Comparison of ENCODE assay signal across 13 cellular contexts in the genomic region with DNA sequence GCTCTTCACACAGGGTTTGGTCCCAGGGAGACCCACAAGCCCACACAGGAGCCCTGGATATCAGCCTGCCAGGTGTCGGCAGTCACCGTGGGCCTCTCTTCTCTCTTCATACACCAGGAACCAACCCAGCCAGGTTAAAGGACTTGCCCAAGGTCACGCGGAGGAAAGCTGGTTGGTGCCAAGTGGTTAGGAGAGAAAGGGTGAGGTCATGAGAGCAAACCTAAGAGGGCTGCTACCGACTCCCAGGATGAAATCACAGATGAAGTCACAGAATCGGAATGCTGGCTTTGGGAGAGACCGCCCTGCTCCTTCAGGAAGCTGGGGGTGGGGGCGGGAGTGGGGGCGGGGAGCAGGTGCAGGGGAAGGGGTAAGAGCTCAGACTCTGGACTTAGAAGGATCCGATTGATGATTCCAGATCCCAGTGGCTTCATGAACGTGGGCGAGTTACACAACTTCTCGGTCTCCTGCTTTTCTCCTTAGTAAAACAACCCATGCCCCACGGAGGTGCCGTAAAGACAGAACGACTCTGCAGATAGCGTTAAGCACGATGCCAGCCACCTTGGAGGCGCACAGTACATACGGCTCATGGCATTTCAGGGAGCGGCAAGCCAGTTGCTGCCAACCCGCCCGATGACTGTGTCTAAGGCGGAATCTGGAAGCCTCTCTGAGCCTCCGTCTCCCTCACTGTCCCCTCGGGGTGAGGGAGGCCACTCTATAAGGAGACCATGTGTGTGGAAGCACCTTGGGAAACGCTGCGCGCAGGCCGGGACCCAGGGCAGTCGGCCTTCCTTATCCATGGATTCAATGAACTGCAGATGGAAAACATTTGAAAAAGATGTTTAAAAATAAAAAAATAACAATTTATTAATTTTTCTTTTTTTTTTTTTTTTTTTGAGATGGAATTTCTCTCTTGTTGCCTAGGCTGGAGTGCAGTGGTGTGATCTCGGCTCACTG. TPM values are rescaled to one million over a fixed set of nuclear protein-coding genes. Genes with fewer than 3 reads are reported as not detected.
DNase-seq lines count a peak whose midpoint lies in the region; ATAC-seq, FAIRE-seq and TF ChIP-seq lines count a peak whose summit lies in the region.
"Had no signal": no experiment of that assay in that cellular context is flagged by ENCODE, and none has a peak within 500 bp of the region (broad histone marks: within the 10 kb centered on the region; RNA-seq: fewer than 3 reads in every experiment).

No MANE protein-coding gene starts in this region.

- H3K36me3 ChIP-seq in HepG2 (replicated peaks in 1 of 2; ENCODE audit: control insufficient read depth in 1 of 2, insufficient read depth in 2 of 2, low read length in 2 of 2) (no peaks in the 10 kb centered on the region), right lobe of liver (no peaks in the 10 kb centered on the region), keratinocyte (ENCODE audit: control insufficient read depth in 2 of 2, extremely low read depth in 1 of 2, insufficient read depth in 2 of 2, low read length in 2 of 2) (no peaks in the 10 kb centered on the region), uterus (no peaks in the 10 kb centered on the region)

- H3K79me2 ChIP-seq in HepG2 (ENCODE audit: insufficient read depth, low read length) (no peaks in the 10 kb centered on the region), keratinocyte (ENCODE audit: control insufficient read depth, insufficient read depth, low read length) (no peaks in the 10 kb centered on the region)

- H3K27ac ChIP-seq in HepG2 (ENCODE audit: extremely low read length, insufficient read depth, low read length): no peak overlapping the region
- H3K27ac ChIP-seq in right lobe of liver: no peak overlapping the region
- H3K27ac ChIP-seq in keratinocyte (ENCODE audit: control insufficient read depth, insufficient read depth, low read length): peak overlapping the region; percentile 64
- H3K27ac ChIP-seq in uterus: no peak overlapping the region

- dilution Hi-C loops in keratinocyte (cut with MboI; ENCODE audit: extremely low pct_ligation_motif_present, low sequenced_read_pairs): no loop called here

- no peak overlapping the region for H3K4me3 ChIP-seq in HepG2 (replicated peaks in 1 of 3; ENCODE audit: insufficient read depth in 1 of 3, low read depth in 2 of 3, low read length in 3 of 3)
- no peak overlapping the region for H3K4me3 ChIP-seq in right lobe of liver
- H3K4me3 ChIP-seq in astrocyte of the spinal cord (ENCODE audit: low read depth, low read length): no peak overlapping the region
- peak overlapping the region in 1 of 3 experiments; percentile 33 for H3K4me3 ChIP-seq in keratinocyte (ENCODE audit: control insufficient read depth in 2 of 3, extremely low read depth in 1 of 3, insufficient read depth in 2 of 3, low read depth in 1 of 3, low read length in 3 of 3)
- H3K4me3 ChIP-seq in uterus: no peak overlapping the region
- H3K4me3 ChIP-seq: K562 had no signal

- H3K4me2 ChIP-seq in HepG2 (ENCODE audit: low read depth, low read length): 0 out of 2 replicates have a peak overlapping the region, but pooled peaks have one; percentile 21
- peak overlapping the region; percentile 67 for H3K4me2 ChIP-seq in keratinocyte (ENCODE audit: control insufficient read depth, extremely low read depth, insufficient read depth, low read depth, low read length)

- ATAC-seq in HepG2 (peak; percentile 46), right lobe of liver (no peak), HG02623 (IDR thresholded peaks at IDR 0.05; ENCODE audit: unreplicated experiment) (no peak), HG03045 (IDR thresholded peaks at IDR 0.05; ENCODE audit: unreplicated experiment) (no peak)
- ATAC-seq: K562; natural killer cell treated with Interleukin-12 subunit alpha and Interleukin-12 subunit beta and Interleukin-15 and Interleukin-18, amount 100 ng/mL, for 72 hours; stimulated activated naive B cell treated with anti-CD40 and anti-IgM and Interleukin-4, amounts not matched to agents 10 μg/mL and 1 μg/mL and 100 μg/mL, for 72 hours had no signal

- no TSS peak for BruUV-seq in HepG2 (replicated peaks; lab: Mats Ljungman, UMichigan)

- H3K9me3 ChIP-seq in HepG2 (ENCODE audit: low read length) (no peaks in the 10 kb centered on the region), right lobe of liver (no peaks in the 10 kb centered on the region), keratinocyte (ENCODE audit: control insufficient read depth, low read depth, low read length) (no peaks in the 10 kb centered on the region), uterus (no peaks in the 10 kb centered on the region)

- TF ChIP-seq POLR2A in HepG2 (IDR thresholded peaks at IDR 0.05; ENCODE audit: insufficient read depth in 1 of 2, low read depth in 2 of 2, low read length in 2 of 2): no peak
- no peak for TF ChIP-seq POLR2A in right lobe of liver (IDR thresholded peaks at IDR 0.05)
- no peak for TF ChIP-seq POLR2A in uterus (IDR thresholded peaks at IDR 0.05)

- intact Hi-C loops in HepG2 (cut with micrococcal nuclease; ENCODE audit: unreplicated experiment) (no loop called here), right lobe of liver (cut with DNase I) (no loop called here), uterus (cut with DNase I; ENCODE audit: low total_unique reads) (no loop called here)

- POLR2A ChIA-PET in HepG2 (lab: Yijun Ruan, JAX): interaction anchor here (1.5 kb wide), 1 partner anchor 23 kb away, joined by 11 read pairs; a partner anchor contains a TSS

- H4K20me1 ChIP-seq in HepG2 (ENCODE audit: insufficient read depth, low read length) (no peaks in the 10 kb centered on the region), keratinocyte (ENCODE audit: control insufficient read depth, extremely low read depth, insufficient read depth, low read length) (no peaks in the 10 kb centered on the region)

- 52% methylated on average over 32 of the region's 32 CpGs for WGBS in HepG2 (ENCODE audit: low lambda C conversion rate)
- WGBS in right lobe of liver (ENCODE audit: insufficient coverage, low coverage, low lambda C conversion rate, missing lambda C conversion rate): 84% methylated on average over 15 of the region's 32 CpGs

- in situ Hi-C loops in HepG2 (cut with HindIII; ENCODE audit: extremely low pct_ligation_motif_present, low pct_unique_long_range_greater_than_20kb) (loop anchor here (25.0 kb wide), 1 partner anchor 617 kb away; a partner anchor contains a TSS), astrocyte of the spinal cord (cut with HindIII; ENCODE audit: low sequenced_read_pairs) (loop anchor here (25.0 kb wide), 1 partner anchor 217 kb away; a partner anchor contains a TSS)

- TF ChIP-seq EP300 in HepG2 (IDR thresholded peaks at IDR 0.05; ENCODE audit: low read depth in 2 of 2, low read length in 2 of 2): no peak
- no peak for TF ChIP-seq EP300 in HepG2 (CRISPR knock-in tag; IDR thresholded peaks at IDR 0.05; ENCODE audit: borderline replicate concordance)

- no peak for FAIRE-seq in HepG2 (lab: Jason Lieb, UNC)
- FAIRE-seq in keratinocyte (lab: Jason Lieb, UNC): peak; percentile 53
- FAIRE-seq: K562 had no signal

- H3K9me1 ChIP-seq in keratinocyte (ENCODE audit: control insufficient read depth, extremely low read depth, insufficient read depth, low read length): no peaks in the 10 kb centered on the region

- CTCF ChIA-PET in HepG2 (lab: Yijun Ruan, JAX; ENCODE audit: low intra/inter-chr PET ratio, low total read pairs): no interaction called here

- H2AFZ ChIP-seq in HepG2 (ENCODE audit: low read length) (no peak overlapping the region), keratinocyte (ENCODE audit: control insufficient read depth, low read length) (peak overlapping the region; percentile 22)

- no peak for TF ChIP-seq CTCF in HepG2 (CRISPR knock-in tag; IDR thresholded peaks at IDR 0.05)
- no peak for TF ChIP-seq CTCF in right lobe of liver (IDR thresholded peaks at IDR 0.05)
- TF ChIP-seq CTCF in astrocyte of the spinal cord (IDR thresholded peaks at IDR 0.05; ENCODE audit: low read depth, low read length): no peak
- no peak for TF ChIP-seq CTCF in keratinocyte (optimal IDR thresholded peaks at IDR 0.05 in 1 of 3, IDR thresholded peaks at IDR 0.05 in 1 of 3, conservative IDR thresholded peaks at IDR 0.05 in 1 of 3; ENCODE audit: extremely low read depth in 1 of 3, insufficient read depth in 2 of 3, low read length in 3 of 3)
- no peak for TF ChIP-seq CTCF in uterus (IDR thresholded peaks at IDR 0.05)

- peaks cover 12% of the 10 kb centered on the region; the same call in 1 of the 2 replicates for H3K4me1 ChIP-seq in HepG2 (ENCODE audit: insufficient read depth, low read length)
- H3K4me1 ChIP-seq in right lobe of liver: no peaks in the 10 kb centered on the region
- peaks cover 17% of the 10 kb centered on the region for H3K4me1 ChIP-seq in keratinocyte (ENCODE audit: control insufficient read depth, extremely low read depth, insufficient read depth, low read length)
- H3K4me1 ChIP-seq in uterus: no peaks in the 10 kb centered on the region

- peak; percentile 39 for DNase-seq in HepG2 (ENCODE audit: low spot score)
- DNase-seq in right lobe of liver: no peak
- DNase-seq in astrocyte of the spinal cord (ENCODE audit: low read depth, low spot score): peak; percentile 27
- DNase-seq in keratinocyte (ENCODE audit: low read depth, low spot score): peak; percentile 57
- DNase-seq in foreskin melanocyte: no peak
- no peak for DNase-seq in uterus
- DNase-seq: NCI-H187 treated with DMSO at 0.1 percent for 48 hours; stimulated activated naive B cell treated with anti-CD40 and anti-IgM and Interleukin-4, amounts not matched to agents 10 μg/mL and 1 μg/mL and 100 μg/mL, for 72 hours; T-helper 1 cell had no signal

- H3K27me3 ChIP-seq in HepG2 (ENCODE audit: control insufficient read depth in 1 of 2, insufficient read depth in 2 of 2, low read length in 2 of 2) (peaks cover 5 to 26% of the 10 kb centered on the region in 2 experiments; a peak in 3 of 5 replicates), right lobe of liver (no peaks in the 10 kb centered on the region), keratinocyte (ENCODE audit: control insufficient read depth, extremely low read depth, insufficient read depth, low read length) (no peaks in the 10 kb centered on the region), uterus (no peaks in the 10 kb centered on the region)

- TF ChIP-seq RAD21 in HepG2 (CRISPR knock-in tag; IDR thresholded peaks at IDR 0.05): no peak

- no peak overlapping the region for H3K9ac ChIP-seq in HepG2 (ENCODE audit: insufficient read depth, low read depth, low read length)
- H3K9ac ChIP-seq in keratinocyte (ENCODE audit: control insufficient read depth, extremely low read depth, insufficient read depth, low read length): peak overlapping the region; percentile 58

RNA-seq across cellular contexts. Expression of a gene that starts 23.0 kb away (rescaled TPM):
- total RNA-seq in HepG2 (2016; rRNA removed; fragmentation: Illumina TruSeq; extraction: Trizol) (27.7 and 34.0 TPM in 2 replicates), right lobe of liver (1 to 10 TPM; 4.8 to 8.1 (median 6.6) TPM), uterus (10 to 100 TPM in 2 of 4 donors, 1 to 10 TPM in 2; 5.1 to 53.6 (median 19.0) TPM)
- 6.1 and 6.8 TPM in 2 replicates for total RNA-seq in HepG2 (2016; cell fraction: cytosol; rRNA removed; fragmentation: Illumina TruSeq; extraction: Trizol; ENCODE audit: low read depth)
- total RNA-seq in HepG2 (2016; cell fraction: insoluble cytoplasmic fraction; rRNA removed; fragmentation: Illumina TruSeq; extraction: Trizol): 26.3 and 35.7 TPM in 2 replicates
- total RNA-seq in HepG2 (2016; cell fraction: membrane; rRNA removed; fragmentation: Illumina TruSeq; extraction: Trizol): 10.3 and 12.6 TPM in 2 replicates
- total RNA-seq in HepG2 (2016; cell fraction: nucleus; rRNA removed; fragmentation: Illumina TruSeq; extraction: Trizol): 33.1 and 35.1 TPM in 2 replicates
- polyA plus RNA-seq in HepG2 (2011; rRNA removed) (10.7 and 13.3 TPM in 2 replicates), keratinocyte (10.2 to 16.5 TPM (median 13.2 TPM) in 3 replicates)
- polyA plus RNA-seq in HepG2 (2011; cell fraction: cytosol; rRNA removed): 4.8 and 6.4 TPM in 2 replicates
- 6.6 and 9.5 TPM in 2 replicates for polyA plus RNA-seq in HepG2 (2011; cell fraction: nucleus; rRNA removed)
- 8.9 and 14.8 TPM in 2 replicates for polyA plus RNA-seq in HepG2 (2012)
- 3.0 and 3.3 TPM in 2 replicates for polyA plus RNA-seq in HepG2 (2016; cell fraction: cytosol; fragmentation: Illumina TruSeq; extraction: Trizol; ENCODE audit: low read depth)
- 30.6 and 33.2 TPM in 2 replicates for polyA plus RNA-seq in HepG2 (2016; cell fraction: insoluble cytoplasmic fraction; fragmentation: Illumina TruSeq; extraction: Trizol; ENCODE audit: low read depth)
- 4.6 and 6.3 TPM in 2 replicates for polyA plus RNA-seq in HepG2 (2016; cell fraction: membrane; fragmentation: Illumina TruSeq; extraction: Trizol; ENCODE audit: low read depth)
- polyA plus RNA-seq in HepG2 (2016; cell fraction: nucleus; fragmentation: Illumina TruSeq; extraction: Trizol; ENCODE audit: insufficient read depth, low read depth): 20.1 and 24.0 TPM in 2 replicates
- 9.4 and 16.3 TPM in 2 replicates for polyA minus RNA-seq in HepG2 (2011; rRNA and poly(A)+ RNA removed; ENCODE audit: low replicate concordance)
- 14.0 and 16.2 TPM in 2 replicates for polyA minus RNA-seq in HepG2 (2011; cell fraction: cytosol; rRNA and poly(A)+ RNA removed)
- polyA minus RNA-seq in HepG2 (2011; cell fraction: nucleus; rRNA and poly(A)+ RNA removed): 90.8 and 101 TPM in 2 replicates
- polyA plus RNA-seq in keratinocyte (2011; ENCODE audit: low read depth): 5.4 TPM
- polyA plus RNA-seq in keratinocyte (2011; cell fraction: cytosol; rRNA removed): 7.1 and 14.3 TPM in 2 replicates
- 17.5 and 18.6 TPM in 2 replicates for polyA plus RNA-seq in keratinocyte (2011; cell fraction: nucleus; rRNA removed)
- 7.3 and 12.9 TPM in 2 replicates for polyA plus RNA-seq in keratinocyte (2012; ENCODE audit: low replicate concordance)
- 9.2 to 20.1 TPM (median 13.9 TPM) in 3 replicates for polyA minus RNA-seq in keratinocyte
- polyA minus RNA-seq in keratinocyte (2011; cell fraction: cytosol; rRNA and poly(A)+ RNA removed): 15.3 TPM
- polyA minus RNA-seq in keratinocyte (2011; cell fraction: nucleus; rRNA and poly(A)+ RNA removed): 13.8 and 30.7 TPM in 2 replicates

Comparison
In these comparisons a context has a peak if more than half of its experiments do, and no peak if none do; other contexts are left out.
1. DNase-seq: peak in HepG2 (single experiment), astrocyte of the spinal cord (single experiment) and keratinocyte (single experiment); none in right lobe of liver (0 of 3), foreskin melanocyte (single experiment) and uterus (0 of 2).